ENCODE assay signal across 21 cellular contexts in the genomic region with DNA sequence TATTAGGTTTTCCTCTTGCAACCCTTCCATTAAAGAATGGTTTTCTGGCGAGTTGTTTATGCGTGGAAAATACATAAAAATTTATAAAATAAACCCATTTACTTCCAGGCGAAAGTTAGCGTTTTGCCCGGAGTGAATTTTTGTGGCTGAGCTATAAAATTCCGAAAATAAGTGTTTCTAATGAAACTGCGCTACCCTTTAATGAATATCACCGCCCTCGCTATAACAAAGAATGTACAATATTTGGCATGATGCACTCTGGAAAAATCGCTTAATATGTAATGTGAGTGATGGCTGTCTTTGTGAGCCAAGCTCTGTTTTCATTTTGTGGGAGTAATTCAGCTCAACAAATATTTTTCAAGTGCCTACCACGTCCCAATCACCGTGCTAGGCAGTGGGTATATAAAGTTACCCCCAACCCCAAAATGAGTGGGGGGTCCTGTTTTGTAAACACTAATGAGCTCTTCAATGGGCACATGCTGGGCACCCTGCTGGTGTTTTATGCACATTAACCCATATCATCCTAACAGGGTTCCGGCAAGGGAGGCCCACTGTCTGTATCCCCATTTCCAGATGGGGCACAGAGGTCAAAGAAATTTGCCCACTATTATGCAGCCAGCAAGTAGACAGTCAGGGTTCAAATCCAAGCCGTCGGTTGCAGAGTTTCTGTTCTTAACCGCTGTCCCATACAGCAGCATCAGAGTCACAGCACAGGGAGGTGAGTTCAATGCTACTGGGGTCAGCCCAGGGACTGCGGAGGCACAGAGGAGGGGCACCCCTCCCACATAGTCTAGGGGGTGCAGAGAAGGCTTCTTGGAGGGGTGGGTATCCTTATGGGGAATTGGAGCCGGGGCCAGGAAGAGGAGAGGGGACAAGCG.
A peak's percentile ranks its signal among the peaks of the same experiment; 100 is the strongest.
DNase-seq lines count a peak whose midpoint lies in the region; TF ChIP-seq lines count a peak whose summit lies in the region.
"Had no signal": no experiment of that assay in that cellular context is flagged by ENCODE, and none has a peak within 500 bp of the region (broad histone marks: within the 10 kb centered on the region; RNA-seq: fewer than 3 reads in every experiment).

No MANE protein-coding gene starts in this region.

- DNase-seq in AG10803 (ENCODE audit: low read depth): peak; percentile 42
- peak; percentile 31 for DNase-seq in fibroblast of gingiva (ENCODE audit: low read depth)
- DNase-seq in islet precursor cell: peak; percentile 39
- DNase-seq in GM19238 (ENCODE audit: insufficient read length, low spot score): no peak
- DNase-seq in dermis blood vessel endothelial cell: no peak
- no peak for DNase-seq in CD1c-positive myeloid dendritic cell (ENCODE audit: extremely low spot score)
- no peak for DNase-seq in CD14-positive monocyte (ENCODE audit: low spot score)
- DNase-seq: 8988T; BE2C; Calu3; CD4-positive, alpha-beta memory T cell; EL; H9; IMR-90; NCI-H187; NCI-H2227 treated with DMSO at 0.1 percent for 48 hours; NCI-H524 treated with DMSO at 0.1 percent for 48 hours had no signal

- no peak overlapping the region for H3K27ac ChIP-seq in HUES48 (ENCODE audit: low read depth, low read length)
- H3K27ac ChIP-seq: HL-60, SJSA1 had no signal

- H3K27ac Mint-ChIP-seq in CD14-positive monocyte: peak overlapping the region in 1 of 7 donors; percentile 11
- H3K27ac Mint-ChIP-seq: CD4-positive, alpha-beta memory T cell had no signal

- TF ChIP-seq CTCF in AG10803 (conservative IDR thresholded peaks at IDR 0.05; ENCODE audit: low read length) (no peak), CD14-positive monocyte (IDR thresholded peaks at IDR 0.05) (no peak)

- no peaks in the 10 kb centered on the region for H3K36me3 ChIP-seq in HUES48 (ENCODE audit: control insufficient read depth, insufficient read depth, low read length)
- H3K36me3 ChIP-seq: BE2C, SJSA1 had no signal

- H3K27me3 Mint-ChIP-seq in CD14-positive monocyte (ENCODE audit: low read depth in 3 of 3): peaks cover 0 to 3% (median 1%) of the 10 kb centered on the region in 3 donors
- H3K27me3 Mint-ChIP-seq: CD4-positive, alpha-beta memory T cell had no signal

- no peak overlapping the region for H3K9ac ChIP-seq in HUES48 (ENCODE audit: low read depth, low read length)

- intact Hi-C loops in CD14-positive monocyte (cut with micrococcal nuclease): no loop called here

- H3K4me3 ChIP-seq in AG10803 (ENCODE audit: low read length) (no peak overlapping the region), HUES48 (ENCODE audit: low read depth, low read length) (peak overlapping the region; percentile 19; the same call in 1 of the 2 replicates)
- H3K4me3 ChIP-seq: GM12878, SJSA1 had no signal

- H3K9me3 Mint-ChIP-seq in CD14-positive monocyte: peaks cover 0 to 2% (median 0%) of the 10 kb centered on the region in 7 donors
- H3K9me3 Mint-ChIP-seq: H9 had no signal

- no peaks in the 10 kb centered on the region for H3K9me3 ChIP-seq in HUES48 (ENCODE audit: control insufficient read depth, insufficient read depth, low read length)
- H3K9me3 ChIP-seq: BE2C, SJSA1 had no signal

- peaks cover 20% of the 10 kb centered on the region for H3K4me1 ChIP-seq in HUES48 (ENCODE audit: control insufficient read depth, insufficient read depth, low read length)
- H3K4me1 ChIP-seq: SJSA1 had no signal

- H3K4me3 Mint-ChIP-seq in CD14-positive monocyte: no peak overlapping the region
- H3K4me3 Mint-ChIP-seq: CD4-positive, alpha-beta memory T cell had no signal

- no peaks in the 10 kb centered on the region for H3K36me3 Mint-ChIP-seq in CD14-positive monocyte

- no peaks in the 10 kb centered on the region for H3K4me1 Mint-ChIP-seq in CD14-positive monocyte
- H3K4me1 Mint-ChIP-seq: CD4-positive, alpha-beta memory T cell had no signal

- peaks cover 7% of the 10 kb centered on the region for H3K27me3 ChIP-seq in HUES48 (ENCODE audit: control insufficient read depth, insufficient read depth, low read length)
- H3K27me3 ChIP-seq: BE2C, SJSA1 had no signal

Comparison
In these comparisons a context has a peak if more than half of its experiments do, and no peak if none do; other contexts are left out.
1. DNase-seq: peak in AG10803 (single experiment), fibroblast of gingiva (single experiment) and islet precursor cell (single experiment); none in GM19238 (single experiment), dermis blood vessel endothelial cell (single experiment), CD1c-positive myeloid dendritic cell (single experiment) and CD14-positive monocyte (single experiment).